ENCODE assay signal across 8 cellular contexts in genomic region chr5:37153661-37154060, GRCh38.
"Had no signal": no experiment of that assay in that cellular context is flagged by ENCODE, and none has a peak within 500 bp of the region (broad histone marks: within the 10 kb centered on the region; RNA-seq: fewer than 3 reads in every experiment).

No MANE protein-coding gene starts in this region.

- ATAC-seq: GM12878 had no signal

- H3K4me3 ChIP-seq: GM12878 had no signal

- DNase-seq: GDM1, GF-D8 had no signal

- FAIRE-seq: G401.6, GM12878, GM12891, GM12892, GM18507, GM19239 had no signal
